In the genomic region with DNA sequence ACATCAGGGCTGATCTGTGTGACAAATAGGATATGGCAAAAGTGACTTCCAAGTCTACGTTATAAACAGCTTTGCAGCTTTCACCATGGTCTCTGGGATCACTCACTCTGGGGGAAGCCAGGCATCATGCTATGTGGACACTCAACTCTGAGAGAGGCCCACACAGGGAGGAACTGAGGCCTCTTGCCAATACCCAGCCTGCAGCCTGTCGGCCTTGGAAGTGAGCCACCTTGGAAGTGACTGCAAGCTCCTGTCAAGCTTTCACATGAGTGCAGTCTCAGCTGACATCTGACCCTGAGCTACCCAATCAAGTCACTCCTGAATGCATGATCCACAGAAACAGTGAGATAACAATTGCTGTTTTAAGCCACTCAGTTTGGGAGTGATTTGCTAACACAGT, we compare ENCODE assay signal across 13 cellular contexts. TPM values are rescaled to one million over a fixed set of nuclear protein-coding genes. Genes with fewer than 3 reads are reported as not detected.
DNase-seq lines count a peak whose midpoint lies in the region; ATAC-seq and TF ChIP-seq lines count a peak whose summit lies in the region.
"Had no signal": no experiment of that assay in that cellular context is flagged by ENCODE, and none has a peak within 500 bp of the region (broad histone marks: within the 10 kb centered on the region; RNA-seq: fewer than 3 reads in every experiment).

No MANE protein-coding gene starts in this region.

- no peak for ATAC-seq in foreskin keratinocyte
- no peak for ATAC-seq in GM19395 (IDR thresholded peaks at IDR 0.05; ENCODE audit: unreplicated experiment)
- no peak for ATAC-seq in HG03457 (IDR thresholded peaks at IDR 0.05; ENCODE audit: unreplicated experiment)

- H3K4me1 ChIP-seq in muscle layer of duodenum (ENCODE audit: control insufficient read depth in 1 of 2, insufficient read depth in 2 of 2, low read length in 2 of 2) (peaks cover 0 to 14% of the 10 kb centered on the region in 2 donors), foreskin keratinocyte (no peaks in the 10 kb centered on the region)

- H3K36me3 ChIP-seq in muscle layer of duodenum (ENCODE audit: control insufficient read depth in 1 of 2, insufficient read depth in 2 of 2, low read length in 2 of 2): peaks cover 10 to 11% of the 10 kb centered on the region in 2 donors

- no peak overlapping the region for H3K4me3 ChIP-seq in foreskin fibroblast (ENCODE audit: low read depth in 1 of 2, low read length in 2 of 2)
- no peak overlapping the region for H3K4me3 ChIP-seq in muscle layer of duodenum (ENCODE audit: low read depth in 1 of 2, low read length in 2 of 2)
- H3K4me3 ChIP-seq: SK-N-MC had no signal

- H3K27ac ChIP-seq in muscle layer of duodenum (ENCODE audit: low read length) (peak overlapping the region; percentile 28), foreskin keratinocyte (no peak overlapping the region)
- H3K27ac ChIP-seq: SK-N-MC had no signal

- H3K27me3 ChIP-seq in muscle layer of duodenum (ENCODE audit: low read depth, low read length) (no peaks in the 10 kb centered on the region), foreskin keratinocyte (no peaks in the 10 kb centered on the region)

- no peaks in the 10 kb centered on the region for H3K9me3 ChIP-seq in muscle layer of duodenum (ENCODE audit: control insufficient read depth in 1 of 2, low read length in 2 of 2)

- DNase-seq in amygdala (lab: John Stamatoyannopoulos, UW) (peak in 44 of 56 donors; percentile 4 to 77 (median 36)), foreskin fibroblast (peak; percentile 85 to 88), ureter (ENCODE audit: low spot score) (peak; percentile 59), foreskin keratinocyte (no peak)
- DNase-seq: activated CD4-positive, alpha-beta T cell treated with anti-CD3 and anti-CD28 coated beads, Interleukin-2, amount 50 U/mL, for 48 hours; activated naive CD8-positive, alpha-beta T cell treated with anti-CD3 and anti-CD28 coated beads, Interleukin-2, amount 10 ng/mL, durations not matched to agents 7 days and 5 days; Karpas-422; naive B cell; NCI-H524 had no signal

- no peak for TF ChIP-seq CTCF in foreskin fibroblast (IDR thresholded peaks at IDR 0.05; ENCODE audit: low read depth, low read length)
- no peak for TF ChIP-seq CTCF in foreskin keratinocyte (conservative IDR thresholded peaks at IDR 0.05)

RNA-seq across cellular contexts. Expression of a gene that starts 56.5 kb away (rescaled TPM):
- 99.0 TPM for total RNA-seq in ureter
- total RNA-seq in foreskin keratinocyte: 6.2 and 11.1 TPM in 2 replicates
- 2.8 and 4.9 TPM in 2 replicates for polyA plus RNA-seq in foreskin keratinocyte
- total RNA-seq: activated naive CD8-positive, alpha-beta T cell treated with anti-CD3 and anti-CD28 coated beads, Interleukin-2, amount 10 ng/mL, durations not matched to agents 7 days and 5 days had no signal

RNA-seq across cellular contexts. Expression of a gene that starts 57.4 kb away (rescaled TPM):
- total RNA-seq in ureter: 706 TPM
- total RNA-seq in foreskin keratinocyte: 1.5 and 1.7 TPM in 2 replicates
- 2.1 and 2.7 TPM in 2 replicates for polyA plus RNA-seq in foreskin keratinocyte
- total RNA-seq: activated naive CD8-positive, alpha-beta T cell treated with anti-CD3 and anti-CD28 coated beads, Interleukin-2, amount 10 ng/mL, durations not matched to agents 7 days and 5 days had no signal

Comparison
In these comparisons a context has a peak if more than half of its experiments do, and no peak if none do; other contexts are left out.
1. DNase-seq: peak in amygdala (44 of 56), foreskin fibroblast (2 of 2) and ureter (single experiment); none in foreskin keratinocyte (0 of 2).
2. RNA of a gene that starts 57.4 kb away (total RNA-seq): 706 TPM in ureter (single experiment); 1.5 to 1.7 TPM in foreskin keratinocyte; every median in the first group is over 100 times any median in the second.